Comparison of ENCODE assay signal across 1 cellular context in genomic region chr6:168541307-168541706, GRCh38.
TF ChIP-seq lines count a peak whose summit lies in the region.

No MANE protein-coding gene starts in this region.

TF ChIP-seq in H1, 55 proteins besides CTCF, POLR2A, EP300 and RAD21:
- TF ChIP-seq MAX (IDR thresholded peaks at IDR 0.05) (no peak), KDM1A (IDR thresholded peaks at IDR 0.05; ENCODE audit: borderline replicate concordance, low read length) (no peak), CTBP2 (IDR thresholded peaks at IDR 0.05; ENCODE audit: borderline replicate concordance, insufficient read depth, insufficient read length, low read length) (no peak), PHF8 (conservative IDR thresholded peaks at IDR 0.05; ENCODE audit: low read depth, low read length) (no peak)
TF ChIP-seq in H1: peak in this region for 0.
